Comparison of ENCODE assay signal across 10 cellular contexts in the genomic region with DNA sequence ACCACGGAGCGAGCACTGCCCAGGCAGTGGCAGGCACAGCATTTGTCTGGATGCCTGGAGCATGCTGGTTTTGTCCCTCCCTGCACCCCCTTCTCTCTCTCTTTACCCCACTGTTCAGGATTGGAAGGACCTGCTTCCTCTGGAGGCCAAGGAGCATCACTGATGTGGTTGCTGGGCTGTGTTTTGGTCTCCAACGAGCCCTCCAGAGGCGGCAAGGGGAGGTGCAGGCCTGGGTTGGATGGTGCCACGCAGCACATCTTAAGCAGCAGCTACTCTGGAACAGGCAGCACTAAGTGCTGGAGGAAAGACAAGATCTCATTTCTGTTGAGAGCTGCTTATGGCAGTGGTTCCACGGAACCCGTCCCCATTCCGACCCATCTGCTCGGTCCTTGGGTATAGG.
A peak's percentile ranks its signal among the peaks of the same experiment; 100 is the strongest.
DNase-seq lines count a peak whose midpoint lies in the region; ATAC-seq, FAIRE-seq and TF ChIP-seq lines count a peak whose summit lies in the region.
"Had no signal": no experiment of that assay in that cellular context is flagged by ENCODE, and none has a peak within 500 bp of the region (broad histone marks: within the 10 kb centered on the region; RNA-seq: fewer than 3 reads in every experiment).

No MANE protein-coding gene starts in this region.

- no peak overlapping the region for H3K4me3 ChIP-seq in A549
- H3K4me3 ChIP-seq in PC-9, result no peak overlapping the region
- H3K4me3 ChIP-seq in sigmoid colon, result no peak overlapping the region

- H3K79me2 ChIP-seq in PC-9 (ENCODE audit: low read depth), result no peaks in the 10 kb centered on the region

- POLR2A ChIA-PET in A549 (lab: Yijun Ruan, JAX), result no interaction called here
- POLR2A ChIA-PET in PC-9 (lab: Charles Lee; ENCODE audit: unreplicated experiment), result no interaction called here

- no peaks in the 10 kb centered on the region for H3K9me3 Mint-ChIP-seq in immature natural killer cell

- H3F3A ChIP-seq in PC-9 (ENCODE audit: insufficient read depth, low read depth), result no peaks in the 10 kb centered on the region

- TF ChIP-seq EP300 in A549 (IDR thresholded peaks at IDR 0.05) (no peak), sigmoid colon (IDR thresholded peaks at IDR 0.05) (no peak)

- H3K36me3 ChIP-seq in PC-9 (ENCODE audit: low read depth) (no peaks in the 10 kb centered on the region), sigmoid colon (no peaks in the 10 kb centered on the region)

- CTCF ChIA-PET in A549 (lab: Yijun Ruan, JAX) (interaction anchor here (0.9 kb wide), 1 partner anchor 11 kb away, joined by 5 read pairs; no protein-coding TSS in a partner anchor), PC-9 (lab: Charles Lee) (no interaction called here)

- no peaks in the 10 kb centered on the region for H3K36me3 Mint-ChIP-seq in immature natural killer cell

- no peaks in the 10 kb centered on the region for H3K4me1 Mint-ChIP-seq in immature natural killer cell

- no peak overlapping the region for H2AFZ ChIP-seq in PC-9

- H3K4me3 Mint-ChIP-seq in immature natural killer cell, result no peak overlapping the region

- no peak overlapping the region for H3K4me2 ChIP-seq in A549
- no peak overlapping the region for H3K4me2 ChIP-seq in PC-9

- no peak overlapping the region for H3K27ac Mint-ChIP-seq in immature natural killer cell

- H4K20me1 ChIP-seq in PC-9 (ENCODE audit: insufficient read depth), result no peaks in the 10 kb centered on the region

- no peaks in the 10 kb centered on the region for H3K9me3 ChIP-seq in A549
- no peaks in the 10 kb centered on the region for H3K9me3 ChIP-seq in PC-9 (ENCODE audit: insufficient read depth, low read depth)
- no peaks in the 10 kb centered on the region for H3K9me3 ChIP-seq in sigmoid colon

- no peak for TF ChIP-seq RAD21 in A549 (conservative IDR thresholded peaks at IDR 0.05 in 1 of 2, IDR thresholded peaks at IDR 0.05 in 1 of 2)

- no peak for FAIRE-seq in A549 (lab: Jason Lieb, UNC)

- DNase-seq in A549 (ENCODE audit: low read depth in 1 of 2, low spot score in 1 of 2), result peak; percentile 17 to 32
- DNase-seq in ELR (ENCODE audit: low read depth), result peak; percentile 28
- DNase-seq in PC-9, result no peak
- DNase-seq in foreskin keratinocyte, result no peak
- no peak for DNase-seq in immature natural killer cell
- no peak for DNase-seq in kidney tubule cell (ENCODE audit: low spot score)
- DNase-seq in sigmoid colon, result no peak
- DNase-seq in OCI-M2 (lab: John Stamatoyannopoulos, UW; ENCODE audit: unreplicated experiment), result no peak
- DNase-seq: activated T-cell treated with anti-CD3 and anti-CD28 coated beads for 4 hours, HCEC 1CT had no signal

- H3K27me3 Mint-ChIP-seq in immature natural killer cell (ENCODE audit: low read depth in 3 of 3), result peaks cover 3 to 6% (median 6%) of the 10 kb centered on the region in 3 donors

- TF ChIP-seq POLR2A in A549 (IDR thresholded peaks at IDR 0.05; ENCODE audit: low read length), result no peak
- TF ChIP-seq POLR2A in sigmoid colon (IDR thresholded peaks at IDR 0.05), result no peak

- no TSS peak for BruUV-seq in PC-9 (replicated peaks; lab: Mats Ljungman, UMichigan)

- TF ChIP-seq CTCF in A549 (IDR thresholded peaks at IDR 0.05) (no peak), PC-9 (conservative IDR thresholded peaks at IDR 0.05) (peak; percentile 52), foreskin keratinocyte (conservative IDR thresholded peaks at IDR 0.05) (peak; percentile 37), sigmoid colon (IDR thresholded peaks at IDR 0.05) (no peak)

- H3K27me3 ChIP-seq in PC-9 (ENCODE audit: insufficient read depth, low read depth) (no peaks in the 10 kb centered on the region), foreskin keratinocyte (peaks cover 10% of the 10 kb centered on the region), sigmoid colon (no peaks in the 10 kb centered on the region)

- H3K9me2 ChIP-seq in PC-9 (ENCODE audit: insufficient read depth), result no peaks in the 10 kb centered on the region

- intact Hi-C loops in PC-9 (cut with micrococcal nuclease; ENCODE audit: unreplicated experiment), result no loop called here
- intact Hi-C loops in sigmoid colon (cut with DNase I), result no loop called here

- H3K4me1 ChIP-seq in A549 (no peaks in the 10 kb centered on the region), PC-9 (replicated peaks; ENCODE audit: insufficient read depth) (no peaks in the 10 kb centered on the region), foreskin keratinocyte (no peaks in the 10 kb centered on the region), sigmoid colon (peaks cover 0 to 5% (median 2%) of the 10 kb centered on the region in 4 donors)

- ATAC-seq in A549 (peak; percentile 85 to 95), foreskin keratinocyte (peak; percentile 60)

- H3K27ac ChIP-seq in A549, result no peak overlapping the region
- no peak overlapping the region for H3K27ac ChIP-seq in PC-9
- H3K27ac ChIP-seq in foreskin keratinocyte, result no peak overlapping the region
- H3K27ac ChIP-seq in sigmoid colon, result no peak overlapping the region

- WGBS in A549 (ENCODE audit: missing lambda C conversion rate), result 40% methylated on average over 5 of the region's 9 CpGs
- WGBS in sigmoid colon, 2 donors, result 64% methylated on average over 9 of the region's 9 CpGs

TF ChIP-seq in A549, 52 proteins besides CTCF, POLR2A, EP300 and RAD21:
- TF ChIP-seq FOXS1 (CRISPR knock-in tag; IDR thresholded peaks at IDR 0.05) (no peak), ATOH8 (CRISPR knock-in tag; IDR thresholded peaks at IDR 0.05; ENCODE audit: low read depth) (no peak), ZSCAN20 (CRISPR knock-in tag; IDR thresholded peaks at IDR 0.05) (no peak), KDM5A (IDR thresholded peaks at IDR 0.05) (no peak), HEYL (CRISPR knock-in tag; IDR thresholded peaks at IDR 0.05) (no peak), CEBPB (IDR thresholded peaks at IDR 0.05) (no peak), BHLHE40 (IDR thresholded peaks at IDR 0.05; ENCODE audit: low read depth, low read length) (no peak)
- TF ChIP-seq, protein P1, sequence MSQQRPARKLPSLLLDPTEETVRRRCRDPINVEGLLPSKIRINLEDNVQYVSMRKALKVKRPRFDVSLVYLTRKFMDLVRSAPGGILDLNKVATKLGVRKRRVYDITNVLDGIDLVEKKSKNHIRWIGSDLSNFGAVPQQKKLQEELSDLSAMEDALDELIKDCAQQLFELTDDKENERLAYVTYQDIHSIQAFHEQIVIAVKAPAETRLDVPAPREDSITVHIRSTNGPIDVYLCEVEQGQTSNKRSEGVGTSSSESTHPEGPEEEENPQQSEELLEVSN (IDR thresholded peaks at IDR 0.05; ENCODE audit: borderline replicate concordance, low read depth), result no peak
- TF ChIP-seq, protein P2, sequence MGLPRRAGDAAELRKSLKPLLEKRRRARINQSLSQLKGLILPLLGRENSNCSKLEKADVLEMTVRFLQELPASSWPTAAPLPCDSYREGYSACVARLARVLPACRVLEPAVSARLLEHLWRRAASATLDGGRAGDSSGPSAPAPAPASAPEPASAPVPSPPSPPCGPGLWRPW (IDR thresholded peaks at IDR 0.05), result no peak

Comparison
In these comparisons a context has a peak if more than half of its experiments do, and no peak if none do; other contexts are left out.
1. DNase-seq: peak in A549 (2 of 2) and ELR (single experiment); none in PC-9 (0 of 2), foreskin keratinocyte (0 of 2), immature natural killer cell (0 of 3), kidney tubule cell (single experiment), sigmoid colon (single experiment) and OCI-M2 (single experiment).
2. CTCF ChIP-seq: peak in PC-9 (single experiment) and foreskin keratinocyte (single experiment); none in A549 (single experiment) and sigmoid colon (0 of 4).